In the genomic region with DNA sequence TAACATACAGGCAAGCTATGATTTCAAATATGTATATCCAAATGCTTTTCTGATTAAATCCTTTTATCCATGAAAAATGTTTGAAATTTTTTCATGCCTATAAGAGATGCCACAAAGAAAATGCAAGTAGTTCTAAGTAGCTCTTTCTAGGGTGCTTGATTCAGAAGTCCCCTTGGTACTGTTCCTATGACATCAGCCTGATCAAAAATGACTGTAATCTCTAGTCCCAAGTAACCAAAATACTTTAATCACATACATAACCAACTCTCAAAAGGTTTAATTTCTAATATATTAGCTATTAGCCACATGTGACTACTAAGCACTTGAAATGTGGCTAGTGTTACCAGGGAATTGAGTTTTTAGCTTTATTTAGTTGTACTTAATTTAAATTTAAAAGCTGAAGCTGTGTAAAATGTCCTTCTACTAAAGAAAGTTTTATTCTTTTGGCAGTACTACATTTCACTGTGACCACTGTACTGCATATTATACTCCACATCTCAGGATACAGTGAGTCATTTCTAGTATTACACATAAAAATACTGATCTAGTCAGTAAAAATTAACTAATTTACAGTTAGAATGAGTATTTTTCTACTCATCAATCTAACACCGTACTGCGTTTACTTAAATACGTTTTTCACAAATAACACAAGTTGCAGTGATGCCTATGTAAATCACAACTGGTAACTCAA, we compare ENCODE assay signal across 14 cellular contexts. TPM values are rescaled to one million over a fixed set of nuclear protein-coding genes. Genes with fewer than 3 reads are reported as not detected.
DNase-seq lines count a peak whose midpoint lies in the region; ATAC-seq and TF ChIP-seq lines count a peak whose summit lies in the region.
"Had no signal": no experiment of that assay in that cellular context is flagged by ENCODE, and none has a peak within 500 bp of the region (broad histone marks: within the 10 kb centered on the region; RNA-seq: fewer than 3 reads in every experiment).

No MANE protein-coding gene starts in this region.

- TF ChIP-seq CTCF in mammary epithelial cell (conservative IDR thresholded peaks at IDR 0.05 in 1 of 2, IDR thresholded peaks at IDR 0.05 in 1 of 2; ENCODE audit: extremely low read depth in 1 of 2, insufficient read depth in 1 of 2, low read depth in 1 of 2, low read length in 2 of 2) (no peak), MCF 10A (IDR thresholded peaks at IDR 0.05; ENCODE audit: unreplicated experiment) (no peak), WTC11 (IDR thresholded peaks at IDR 0.05) (no peak), uterus (IDR thresholded peaks at IDR 0.05) (no peak)

- H3K27ac ChIP-seq in mammary epithelial cell (ENCODE audit: insufficient read depth, low read depth, low read length), result no peak overlapping the region
- no peak overlapping the region for H3K27ac ChIP-seq in uterus
- H3K27ac ChIP-seq in neuronal stem cell (replicated peaks; ENCODE audit: low read length), result no peak overlapping the region
- H3K27ac ChIP-seq: breast epithelium had no signal

- H2BK12ac ChIP-seq in neuronal stem cell (ENCODE audit: low read length), result no peak overlapping the region

- peaks cover 1% of the 10 kb centered on the region for H3K79me1 ChIP-seq in neuronal stem cell (ENCODE audit: low read depth, low read length)

- ATAC-seq in HG02981 (IDR thresholded peaks at IDR 0.05; ENCODE audit: unreplicated experiment), result peak; percentile 60
- no peak for ATAC-seq in WTC11
- ATAC-seq in stimulated activated naive CD8-positive, alpha-beta T cell treated with anti-CD3 and anti-CD28 coated beads, Interleukin-15, amount 100 ng/mL, for 72 hours, result peak; percentile 89

- peaks cover 89% of the 10 kb centered on the region for H3K79me2 ChIP-seq in mammary epithelial cell (ENCODE audit: insufficient read depth, low read length)

- no peak for DNase-seq in mammary epithelial cell
- DNase-seq in MCF 10A (ENCODE audit: unreplicated experiment), result no peak
- no peak for DNase-seq in WTC11 (ENCODE audit: low spot score)
- DNase-seq in stimulated activated naive CD8-positive, alpha-beta T cell treated with anti-CD3 and anti-CD28 coated beads, Interleukin-15, amount 100 ng/mL, for 72 hours, result no peak
- DNase-seq in uterus, result no peak
- DNase-seq in neuronal stem cell (ENCODE audit: low spot score), result no peak
- no peak for DNase-seq in activated T-helper 2 cell treated with anti-CD3 and anti-CD28 coated beads, Interferon-gamma antibody, Interleukin-2, Interleukin-4, amounts not matched to agents 10 μg/mL and 5 μg/mL and 100 μg/mL, durations not matched to agents 14 hours and 24 hours and 36 hours (ENCODE audit: low spot score)
- DNase-seq: erythroblast; NCI-H524 treated with DMSO at 0.1 percent for 48 hours; stimulated activated CD8-positive, alpha-beta memory T cell treated with anti-CD3 and anti-CD28 coated beads, Interleukin-4, amount 100 ng/mL, for 48 hours; T-helper 1 cell had no signal

- no peaks in the 10 kb centered on the region for H3K36me3 ChIP-seq in mammary epithelial cell (ENCODE audit: insufficient read depth, low read length)
- H3K36me3 ChIP-seq in uterus, result no peaks in the 10 kb centered on the region
- H3K36me3 ChIP-seq in neuronal stem cell (replicated peaks in 1 of 2; ENCODE audit: control insufficient read depth in 2 of 2, insufficient read depth in 2 of 2, low read length in 2 of 2), result no peaks in the 10 kb centered on the region
- H3K36me3 ChIP-seq: breast epithelium had no signal

- no peak overlapping the region for H2AFZ ChIP-seq in mammary epithelial cell (ENCODE audit: low read depth, low read length)
- H2AFZ ChIP-seq in neuronal stem cell (ENCODE audit: low read length), result no peak overlapping the region

- H3K4me1 Mint-ChIP-seq in MCF 10A (ENCODE audit: insufficient read depth, unreplicated experiment) (peaks cover 12% of the 10 kb centered on the region), WTC11 (peaks cover 33% of the 10 kb centered on the region)
- H3K4me1 Mint-ChIP-seq in stimulated activated naive CD8-positive, alpha-beta T cell treated with anti-CD3 and anti-CD28 coated beads, Interleukin-15, amount 100 ng/mL, for 72 hours, result peaks cover 38% of the 10 kb centered on the region
- H3K4me1 Mint-ChIP-seq in activated T-helper 2 cell treated with anti-CD3 and anti-CD28 coated beads, Interferon-gamma antibody, Interleukin-2, Interleukin-4, amounts not matched to agents 10 μg/mL and 5 μg/mL and 100 μg/mL, durations not matched to agents 14 hours and 24 hours and 36 hours (ENCODE audit: low read depth), result peaks cover 21% of the 10 kb centered on the region
- H3K4me1 Mint-ChIP-seq: nephron had no signal

- H3K36me3 Mint-ChIP-seq in MCF 10A (ENCODE audit: insufficient read depth, unreplicated experiment) (peaks cover 5% of the 10 kb centered on the region), WTC11 (no peaks in the 10 kb centered on the region)
- no peaks in the 10 kb centered on the region for H3K36me3 Mint-ChIP-seq in activated T-helper 2 cell treated with anti-CD3 and anti-CD28 coated beads, Interferon-gamma antibody, Interleukin-2, Interleukin-4, amounts not matched to agents 10 μg/mL and 5 μg/mL and 100 μg/mL, durations not matched to agents 14 hours and 24 hours and 36 hours (ENCODE audit: low read depth)

- H3K4me3 Mint-ChIP-seq in MCF 10A (ENCODE audit: unreplicated experiment), result no peak overlapping the region
- no peak overlapping the region for H3K4me3 Mint-ChIP-seq in WTC11
- H3K4me3 Mint-ChIP-seq in stimulated activated naive CD8-positive, alpha-beta T cell treated with anti-CD3 and anti-CD28 coated beads, Interleukin-15, amount 100 ng/mL, for 72 hours, result no peak overlapping the region
- no peak overlapping the region for H3K4me3 Mint-ChIP-seq in activated T-helper 2 cell treated with anti-CD3 and anti-CD28 coated beads, Interferon-gamma antibody, Interleukin-2, Interleukin-4, amounts not matched to agents 10 μg/mL and 5 μg/mL and 100 μg/mL, durations not matched to agents 14 hours and 24 hours and 36 hours (ENCODE audit: low read depth)
- H3K4me3 Mint-ChIP-seq: nephron had no signal

- no peak overlapping the region for H3K23ac ChIP-seq in neuronal stem cell (ENCODE audit: low read depth, low read length, poor library complexity)

- H3K9ac ChIP-seq in mammary epithelial cell (ENCODE audit: insufficient read depth, low read length) (no peak overlapping the region), neuronal stem cell (ENCODE audit: low read depth, low read length, poor library complexity) (no peak overlapping the region)

- H3K9me3 Mint-ChIP-seq in MCF 10A (ENCODE audit: unreplicated experiment) (no peaks in the 10 kb centered on the region), WTC11 (no peaks in the 10 kb centered on the region)
- H3K9me3 Mint-ChIP-seq in stimulated activated naive CD8-positive, alpha-beta T cell treated with anti-CD3 and anti-CD28 coated beads, Interleukin-15, amount 100 ng/mL, for 72 hours, result no peaks in the 10 kb centered on the region
- H3K9me3 Mint-ChIP-seq in activated T-helper 2 cell treated with anti-CD3 and anti-CD28 coated beads, Interferon-gamma antibody, Interleukin-2, Interleukin-4, amounts not matched to agents 10 μg/mL and 5 μg/mL and 100 μg/mL, durations not matched to agents 14 hours and 24 hours and 36 hours, result no peaks in the 10 kb centered on the region
- H3K9me3 Mint-ChIP-seq: nephron had no signal

- H2BK15ac ChIP-seq in neuronal stem cell (ENCODE audit: low read length), result no peak overlapping the region

- no peak overlapping the region for H2BK5ac ChIP-seq in neuronal stem cell (ENCODE audit: low read length)

- peaks cover 3% of the 10 kb centered on the region for H3K4me1 ChIP-seq in mammary epithelial cell (ENCODE audit: insufficient read depth, low read length)
- no peaks in the 10 kb centered on the region for H3K4me1 ChIP-seq in uterus
- peaks cover 0 to 2% of the 10 kb centered on the region in 2 donors for H3K4me1 ChIP-seq in neuronal stem cell (ENCODE audit: control insufficient read depth in 2 of 2, insufficient read depth in 1 of 2, low read depth in 1 of 2, low read length in 2 of 2)
- H3K4me1 ChIP-seq: breast epithelium had no signal

- intact Hi-C loops in mammary epithelial cell (cut with micrococcal nuclease) (loop anchor here (1.0 kb wide), 3 partner anchors 34 to 233 kb away; partner anchors contain the start of gene FBXW7), MCF 10A (cut with micrococcal nuclease) (loop anchor here (1.0 to 5.0 kb wide), 4 partner anchors 34 to 233 kb away; partner anchors contain the start of gene FBXW7), uterus (cut with DNase I; ENCODE audit: low total_unique reads) (no loop called here)
- intact Hi-C loops in activated T-helper 2 cell treated with anti-CD3 and anti-CD28 coated beads, Interferon-gamma antibody, Interleukin-2, Interleukin-4, amounts not matched to agents 10 μg/mL and 5 μg/mL and 100 μg/mL, durations not matched to agents 14 hours and 24 hours and 36 hours (cut with micrococcal nuclease), result loop anchor here (1.0 to 5.0 kb wide), 3 partner anchors 35 to 94 kb away; partner anchors contain the start of gene FBXW7

- CTCF ChIA-PET in mammary epithelial cell (lab: Charles Lee; ENCODE audit: low non-redundant PET), result interaction anchor here (0.7 to 1.1 kb wide), 2 partner anchors 47 to 436 kb away, joined by 4 to 12 read pairs; no protein-coding TSS in a partner anchor
- CTCF ChIA-PET in MCF 10A (lab: Yijun Ruan, JAX), result interaction anchor here (0.6 to 7.8 kb wide), 34 partner anchors 9 to 625 kb away, joined by 3 to 131 read pairs (median 5); partner anchors contain the start of genes ARFIP1, FBXW7 and TIGD4
- CTCF ChIA-PET in WTC11 (lab: Charles Lee), result interaction anchor here (0.8 to 3.7 kb wide), 41 partner anchors 9 to 625 kb away, joined by 3 to 28 read pairs (median 4); partner anchors contain the start of genes ARFIP1, FBXW7, FHDC1 and TIGD4

- no peak overlapping the region for H2BK120ac ChIP-seq in neuronal stem cell (ENCODE audit: low read depth, low read length)

- H3K27ac Mint-ChIP-seq in MCF 10A (ENCODE audit: low read depth, unreplicated experiment) (no peak overlapping the region), WTC11 (peak overlapping the region; percentile 75)
- no peak overlapping the region for H3K27ac Mint-ChIP-seq in stimulated activated naive CD8-positive, alpha-beta T cell treated with anti-CD3 and anti-CD28 coated beads, Interleukin-15, amount 100 ng/mL, for 72 hours
- no peak overlapping the region for H3K27ac Mint-ChIP-seq in activated T-helper 2 cell treated with anti-CD3 and anti-CD28 coated beads, Interferon-gamma antibody, Interleukin-2, Interleukin-4, amounts not matched to agents 10 μg/mL and 5 μg/mL and 100 μg/mL, durations not matched to agents 14 hours and 24 hours and 36 hours
- H3K27ac Mint-ChIP-seq: nephron had no signal

- no peak overlapping the region for H3K4ac ChIP-seq in neuronal stem cell (ENCODE audit: low read length)

- no peaks in the 10 kb centered on the region for H4K20me1 ChIP-seq in mammary epithelial cell (ENCODE audit: insufficient read depth, low read length)

- no peak overlapping the region for H2AK5ac ChIP-seq in neuronal stem cell (ENCODE audit: low read depth, low read length)

- POLR2A ChIA-PET in MCF 10A (lab: Yijun Ruan, JAX), result interaction anchor here (0.5 to 5.0 kb wide), 12 partner anchors 9 to 231 kb away, joined by 3 to 69 read pairs (median 4); partner anchors contain the start of genes FBXW7 and TMEM154
- POLR2A ChIA-PET in WTC11 (lab: Charles Lee), result no interaction called here

- H3K27me3 Mint-ChIP-seq in MCF 10A (ENCODE audit: insufficient read depth, unreplicated experiment), result no peaks in the 10 kb centered on the region
- no peaks in the 10 kb centered on the region for H3K27me3 Mint-ChIP-seq in WTC11 (ENCODE audit: low read depth)
- H3K27me3 Mint-ChIP-seq in stimulated activated naive CD8-positive, alpha-beta T cell treated with anti-CD3 and anti-CD28 coated beads, Interleukin-15, amount 100 ng/mL, for 72 hours, result no peaks in the 10 kb centered on the region
- no peaks in the 10 kb centered on the region for H3K27me3 Mint-ChIP-seq in activated T-helper 2 cell treated with anti-CD3 and anti-CD28 coated beads, Interferon-gamma antibody, Interleukin-2, Interleukin-4, amounts not matched to agents 10 μg/mL and 5 μg/mL and 100 μg/mL, durations not matched to agents 14 hours and 24 hours and 36 hours (ENCODE audit: low read depth)

- no peaks in the 10 kb centered on the region for H3K27me3 ChIP-seq in mammary epithelial cell (ENCODE audit: insufficient read depth, low read length)
- H3K27me3 ChIP-seq in uterus, result no peaks in the 10 kb centered on the region
- H3K27me3 ChIP-seq in neuronal stem cell (ENCODE audit: control insufficient read depth in 3 of 3, insufficient read depth in 3 of 3, low read depth in 1 of 3, low read length in 3 of 3), result no peaks in the 10 kb centered on the region
- H3K27me3 ChIP-seq: breast epithelium had no signal

- H3K9me3 ChIP-seq in mammary epithelial cell (replicated peaks; ENCODE audit: insufficient read depth, low read length) (no peaks in the 10 kb centered on the region), uterus (no peaks in the 10 kb centered on the region), neuronal stem cell (replicated peaks in 1 of 2; ENCODE audit: control insufficient read depth in 2 of 2, insufficient read depth in 1 of 2, low read depth in 1 of 2, low read length in 2 of 2) (no peaks in the 10 kb centered on the region)
- H3K9me3 ChIP-seq: breast epithelium had no signal

- H3K4me2 ChIP-seq in mammary epithelial cell (ENCODE audit: insufficient read depth, low read depth, low read length) (no peak overlapping the region), neuronal stem cell (ENCODE audit: insufficient read depth, low read length, poor library complexity, severe bottlenecking) (no peak overlapping the region)

- no peak overlapping the region for H4K8ac ChIP-seq in neuronal stem cell (ENCODE audit: low read depth, low read length)

- no peak overlapping the region for H3K14ac ChIP-seq in neuronal stem cell (ENCODE audit: low read length)

- no peak overlapping the region for H4K91ac ChIP-seq in neuronal stem cell (ENCODE audit: low read depth, low read length, poor library complexity)

- dilution Hi-C loops in mammary epithelial cell (cut with HindIII; ENCODE audit: low sequenced_read_pairs), result no loop called here

- no peak overlapping the region for H3K4me3 ChIP-seq in mammary epithelial cell (replicated peaks in 1 of 3; ENCODE audit: insufficient read depth in 1 of 3, low read depth in 2 of 3, low read length in 3 of 3)
- H3K4me3 ChIP-seq in uterus, result no peak overlapping the region
- no peak overlapping the region for H3K4me3 ChIP-seq in neuronal stem cell (ENCODE audit: low read length in 2 of 2)
- H3K4me3 ChIP-seq: breast epithelium had no signal

- no peak overlapping the region for H3K18ac ChIP-seq in neuronal stem cell (ENCODE audit: low read length)

- TF ChIP-seq POLR2A in uterus (IDR thresholded peaks at IDR 0.05), result no peak

- BruUV-seq in mammary epithelial cell (replicated peaks; lab: Mats Ljungman, UMichigan), result TSS peak; percentile 35
- BruUV-seq in MCF 10A (replicated peaks; lab: Mats Ljungman, UMichigan), result no TSS peak

- in situ Hi-C loops in mammary epithelial cell (cut with MboI; ENCODE audit: low sequenced_read_pairs in 2 of 2), result loop anchor here (10.0 kb wide), 1 partner anchor 133 kb away; no protein-coding TSS in a partner anchor

- WGBS in mammary epithelial cell (ENCODE audit: low coverage, missing lambda C conversion rate), result 88% methylated on average over 3 of the region's 3 CpGs
- no CpG with 5 or more reads among the region's 3 CpGs for WGBS in neuronal stem cell (ENCODE audit: extremely low coverage in 2 of 2, insufficient read length in 2 of 2, insufficient replicate concordance in 1 of 2), 2 donors

RNA-seq across cellular contexts. Expression of gene FBXW7, which starts 33.9 kb away (rescaled TPM):
- total RNA-seq in mammary epithelial cell (100 to 1,000 TPM in 1 of 2 donors, 10 to 100 TPM in 1; 42.7 to 109 TPM), MCF 10A (2022) (35.8 and 40.2 TPM in 2 replicates), WTC11 (2021) (20.7 to 23.0 TPM (median 22.2 TPM) in 3 replicates), uterus (100 to 1,000 TPM in 1 of 4 donors, 10 to 100 TPM in 3; 50.6 to 152 (median 90.8) TPM)
- 22.7 TPM for polyA plus RNA-seq in mammary epithelial cell
- 70.8 TPM for polyA minus RNA-seq in mammary epithelial cell
- 12.2 TPM for polyA plus RNA-seq in neuronal stem cell (2013, experiment 1 of 2)
- 12.2 TPM for polyA plus RNA-seq in neuronal stem cell (2013, experiment 2 of 2)
- total RNA-seq in activated T-helper 2 cell treated with anti-CD3 and anti-CD28 coated beads, Interferon-gamma antibody, Interleukin-2, Interleukin-4, amounts not matched to agents 10 μg/mL and 5 μg/mL and 100 μg/mL, durations not matched to agents 14 hours and 24 hours and 36 hours, result 37.8 and 47.3 TPM in 2 replicates
